14 cellular contexts compared by ENCODE assay signal in the genomic region with DNA sequence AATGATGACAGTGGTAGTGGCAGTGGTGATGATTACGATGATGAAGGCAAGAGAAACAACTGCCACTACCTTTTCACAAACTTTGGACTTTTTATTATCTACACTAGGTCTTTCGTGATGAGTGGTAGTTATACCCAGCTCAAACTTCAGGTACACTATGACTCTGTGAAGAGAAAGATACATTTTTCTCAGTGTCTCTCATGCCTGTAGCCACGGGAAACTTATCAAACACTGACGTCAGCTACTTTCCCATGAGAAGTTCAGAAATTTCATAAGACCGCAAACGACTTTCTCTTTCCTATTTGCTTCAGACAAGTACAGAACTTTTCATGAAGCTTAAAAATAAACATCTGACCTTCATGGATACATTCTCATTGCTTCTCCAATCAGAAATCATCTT. TPM values are rescaled to one million over a fixed set of nuclear protein-coding genes. Genes with fewer than 3 reads are reported as not detected.
A peak's percentile ranks its signal among the peaks of the same experiment; 100 is the strongest.
DNase-seq lines count a peak whose midpoint lies in the region; ATAC-seq and TF ChIP-seq lines count a peak whose summit lies in the region.
"Had no signal": no experiment of that assay in that cellular context is flagged by ENCODE, and none has a peak within 500 bp of the region (broad histone marks: within the 10 kb centered on the region; RNA-seq: fewer than 3 reads in every experiment).

No MANE protein-coding gene starts in this region.

- no peak overlapping the region for H4K8ac ChIP-seq in mesenchymal stem cell (ENCODE audit: low read length)

- no peak overlapping the region for H2BK12ac ChIP-seq in mesenchymal stem cell (ENCODE audit: low read length in 2 of 2)

- WGBS in esophagus muscularis mucosa, result 65% methylated on average over 6 of the region's 6 CpGs
- WGBS in mesenchymal stem cell, result 86% methylated on average over 5 of the region's 6 CpGs

- no peak overlapping the region for H2AFZ ChIP-seq in mesenchymal stem cell (ENCODE audit: low read depth, low read length)
- no peak overlapping the region for H2AFZ ChIP-seq in Karpas-422 (ENCODE audit: low read length)

- H3K9ac ChIP-seq in mesenchymal stem cell (ENCODE audit: low read length) (peak overlapping the region; percentile 66), Karpas-422 (ENCODE audit: low read length) (no peak overlapping the region)
- H3K9ac ChIP-seq: KMS-11 had no signal

- H3K27ac ChIP-seq in esophagus muscularis mucosa (replicated peaks in 1 of 4) (peak overlapping the region; percentile 73 to 87 (median 82)), mesenchymal stem cell (ENCODE audit: low read length, poor library complexity, severe bottlenecking) (no peak overlapping the region), temporal lobe (ENCODE audit: low read depth, low read length) (peak overlapping the region; percentile 47), Karpas-422 (ENCODE audit: low read length) (no peak overlapping the region)
- H3K27ac ChIP-seq: KMS-11 had no signal

- no peaks in the 10 kb centered on the region for H3K79me2 ChIP-seq in Karpas-422 (ENCODE audit: low read length)

- H4K91ac ChIP-seq in mesenchymal stem cell (ENCODE audit: low read length), result no peak overlapping the region

- peak; percentile 51 for TF ChIP-seq EP300 in esophagus muscularis mucosa (IDR thresholded peaks at IDR 0.05)

- TF ChIP-seq CTCF in esophagus muscularis mucosa (IDR thresholded peaks at IDR 0.05), result no peak

- H3K36me3 ChIP-seq in esophagus muscularis mucosa (no peaks in the 10 kb centered on the region), mesenchymal stem cell (ENCODE audit: control insufficient read depth in 1 of 2, insufficient read depth in 2 of 2, low read depth in 1 of 2, low read length in 2 of 2) (peaks cover 4 to 6% of the 10 kb centered on the region in 2 experiments), Karpas-422 (ENCODE audit: insufficient read depth, low read length) (no peaks in the 10 kb centered on the region)

- H3K14ac ChIP-seq in mesenchymal stem cell (ENCODE audit: low read length in 2 of 2), result no peak overlapping the region

- H3K27me3 ChIP-seq in esophagus muscularis mucosa (no peaks in the 10 kb centered on the region), mesenchymal stem cell (ENCODE audit: control insufficient read depth in 1 of 2, insufficient read depth in 1 of 2, low read length in 2 of 2) (no peaks in the 10 kb centered on the region), Karpas-422 (ENCODE audit: low read length) (no peaks in the 10 kb centered on the region)

- H3K79me1 ChIP-seq in mesenchymal stem cell (replicated peaks; ENCODE audit: low read length, poor library complexity, severe bottlenecking), result peaks cover 10% of the 10 kb centered on the region

- no peak overlapping the region for H3K4me3 ChIP-seq in esophagus muscularis mucosa
- H3K4me3 ChIP-seq in mesenchymal stem cell (ENCODE audit: insufficient read depth in 1 of 2, low read depth in 1 of 2, low read length in 2 of 2), result peak overlapping the region in 1 of 2 experiments; percentile 5
- no peak overlapping the region for H3K4me3 ChIP-seq in Karpas-422 (ENCODE audit: low read length)

- no peak overlapping the region for H3K4ac ChIP-seq in mesenchymal stem cell (ENCODE audit: low read depth in 1 of 2, low read length in 2 of 2)

- H3K9me2 ChIP-seq in Karpas-422 (replicated peaks; ENCODE audit: insufficient read depth, low read length), result no peaks in the 10 kb centered on the region

- H3K4me1 ChIP-seq in esophagus muscularis mucosa, result peaks cover 28 to 100% (median 88%) of the 10 kb centered on the region in 4 donors
- peaks cover 3% of the 10 kb centered on the region for H3K4me1 ChIP-seq in mesenchymal stem cell (ENCODE audit: control insufficient read depth, insufficient read depth, low read depth, low read length)
- H3K4me1 ChIP-seq in Karpas-422 (ENCODE audit: low read length), result no peaks in the 10 kb centered on the region

- ATAC-seq in GM18867 (IDR thresholded peaks at IDR 0.05; ENCODE audit: unreplicated experiment) (no peak), GM21360 (IDR thresholded peaks at IDR 0.05; ENCODE audit: unreplicated experiment) (no peak), GM19455 (IDR thresholded peaks at IDR 0.05; ENCODE audit: unreplicated experiment) (no peak)
- ATAC-seq: activated CD8-positive, alpha-beta T cell treated with anti-CD3 and anti-CD28 coated beads, Interleukin-2, amount 10 ng/mL, durations not matched to agents 7 days and 5 days had no signal

- H3K18ac ChIP-seq in mesenchymal stem cell (ENCODE audit: low read depth in 1 of 2, low read length in 2 of 2), result no peak overlapping the region

- TF ChIP-seq POLR2A in esophagus muscularis mucosa (IDR thresholded peaks at IDR 0.05; ENCODE audit: low read depth), result no peak

- DNase-seq in RPMI8226 (peak; percentile 23), esophagus muscularis mucosa (ENCODE audit: extremely low spot score) (no peak), mesenchymal stem cell (peak; percentile 94), Karpas-422 (no peak)
- DNase-seq: activated CD8-positive, alpha-beta T cell treated with anti-CD3 and anti-CD28 coated beads, Interleukin-2, amount 10 ng/mL, durations not matched to agents 7 days and 5 days; cerebellar nuclear complex; EL; NCI-H187; stimulated activated CD4-positive, alpha-beta T cell treated with anti-CD3 and anti-CD28 coated beads, Interleukin-2, amount 100 ng/mL, for 48 hours had no signal

- no peaks in the 10 kb centered on the region for H4K20me1 ChIP-seq in Karpas-422 (ENCODE audit: insufficient read depth, low read depth, low read length)

- H2BK120ac ChIP-seq in mesenchymal stem cell (ENCODE audit: low read depth, low read length), result no peak overlapping the region

- no peak overlapping the region for H3K23ac ChIP-seq in mesenchymal stem cell (ENCODE audit: low read length in 2 of 2)

- H2AK5ac ChIP-seq in mesenchymal stem cell (ENCODE audit: low read length, severe bottlenecking), result no peak overlapping the region

- H3K9me3 ChIP-seq in esophagus muscularis mucosa (no peaks in the 10 kb centered on the region), mesenchymal stem cell (ENCODE audit: control insufficient read depth, low read length) (no peaks in the 10 kb centered on the region), Karpas-422 (ENCODE audit: low read length) (no peaks in the 10 kb centered on the region)

- no peak overlapping the region for H2BK15ac ChIP-seq in mesenchymal stem cell (ENCODE audit: low read depth, poor library complexity, severe bottlenecking)

- H3K4me2 ChIP-seq in mesenchymal stem cell (ENCODE audit: low read length, poor library complexity, severe bottlenecking) (no peak overlapping the region), Karpas-422 (ENCODE audit: low read depth, low read length, poor library complexity, severe bottlenecking) (no peak overlapping the region)
- H3K4me2 ChIP-seq: KMS-11 had no signal

- no peak overlapping the region for H2BK5ac ChIP-seq in mesenchymal stem cell (ENCODE audit: low read depth, low read length, poor library complexity, severe bottlenecking)

- intact Hi-C loops in esophagus muscularis mucosa (cut with DNase I), result no loop called here

RNA-seq across cellular contexts. Expression of a gene that starts 57.0 kb away (rescaled TPM):
- total RNA-seq in esophagus muscularis mucosa (1,000 to 10,000 TPM; 2,057 to 3,140 (median 2,687) TPM), temporal lobe (27.5 TPM)
- 820 TPM for polyA plus RNA-seq in mesenchymal stem cell (2013, experiment 1 of 2)
- polyA plus RNA-seq in mesenchymal stem cell (2013, experiment 2 of 2), result 785 TPM
- 1.0 TPM in 1 of 2 replicates, not detected in the other for total RNA-seq in Karpas-422 (2014; rRNA removed; shearing (Covaris generic); ENCODE audit: low replicate concordance)

Comparison
In these comparisons a context has a peak if more than half of its experiments do, and no peak if none do; other contexts are left out.
1. DNase-seq: peak in RPMI8226 (single experiment) and mesenchymal stem cell (single experiment); none in esophagus muscularis mucosa (single experiment) and Karpas-422 (single experiment).
2. H3K27ac ChIP-seq: peak in esophagus muscularis mucosa (4 of 4) and temporal lobe (single experiment); none in mesenchymal stem cell (single experiment) and Karpas-422 (single experiment).
3. RNA of a gene that starts 57.0 kb away (total RNA-seq): 2,057 to 3,140 TPM in esophagus muscularis mucosa; 27.5 TPM in temporal lobe (single experiment) and 1.0 TPM in Karpas-422; every median in the first group is over 10 times any median in the second.